In genomic region chr18:22494771-22495170, GRCh38 we compare ENCODE assay signal across 19 cellular contexts.
A peak's percentile ranks its signal among the peaks of the same experiment; 100 is the strongest.
DNase-seq lines count a peak whose midpoint lies in the region; FAIRE-seq and TF ChIP-seq lines count a peak whose summit lies in the region.
"Had no signal": no experiment of that assay in that cellular context is flagged by ENCODE, and none has a peak within 500 bp of the region (broad histone marks: within the 10 kb centered on the region; RNA-seq: fewer than 3 reads in every experiment).

No MANE protein-coding gene starts in this region.

- peaks cover 3% of the 10 kb centered on the region for H3K36me3 Mint-ChIP-seq in chondrocyte (ENCODE audit: low read depth)

- no peak overlapping the region for H3K4me3 Mint-ChIP-seq in chondrocyte (ENCODE audit: unreplicated experiment)
- H3K4me3 Mint-ChIP-seq: activated CD4-positive, alpha-beta T cell treated with anti-CD3 and anti-CD28 coated beads, Interleukin-2, amount 10 ng/mL, durations not matched to agents 7 days and 5 days; dendritic cell treated with granulocyte-macrophage colony-stimulating factor and Interleukin-4, amounts not matched to agents 40 ng/mL and 50 ng/mL, for 4 days had no signal

- FAIRE-seq in GM19239 (lab: Jason Lieb, UNC) = no peak
- FAIRE-seq: H54 had no signal

- no peak for TF ChIP-seq CTCF in chondrocyte (IDR thresholded peaks at IDR 0.05)
- no peak for TF ChIP-seq CTCF in left ventricle myocardium inferior (IDR thresholded peaks at IDR 0.05; ENCODE audit: borderline replicate concordance)
- TF ChIP-seq CTCF in smooth muscle cell (IDR thresholded peaks at IDR 0.05; ENCODE audit: borderline replicate concordance, insufficient read depth, poor library complexity, severe bottlenecking) = no peak

- DNase-seq in HT1080 (ENCODE audit: low read depth) (peak; percentile 37), chondrocyte (ENCODE audit: low spot score) (no peak), left ventricle myocardium inferior (no peak), smooth muscle cell (lab: John Stamatoyannopoulos, UW; ENCODE audit: unreplicated experiment) (no peak), NCI-H446 (lab: John Stamatoyannopoulos, UW) (no peak), GM19239 (ENCODE audit: insufficient read length, low spot score) (no peak), NCI-H2081 (lab: John Stamatoyannopoulos, UW) (no peak), DMS153 treated with DMSO at 0.1 percent for 48 hours (lab: John Stamatoyannopoulos, UW; ENCODE audit: unreplicated experiment) (no peak)
- DNase-seq: activated CD4-positive, alpha-beta T cell treated with anti-CD3 and anti-CD28 coated beads, Interleukin-2, amount 10 ng/mL, durations not matched to agents 7 days and 5 days; DMS53; esophagus squamous epithelium; mesendoderm; NCI-H1105 treated with DMSO at 0.1 percent for 48 hours; SIG-M5; stimulated activated naive CD4-positive, alpha-beta T cell treated with Interleukin-2 at 50 U/mL for 16 hours had no signal

- WGBS in smooth muscle cell (ENCODE audit: low lambda C conversion rate) = 0% methylated on average over 2 of the region's 2 CpGs

- peaks cover 24% of the 10 kb centered on the region for H3F3A ChIP-seq in smooth muscle cell (ENCODE audit: low read depth)

- H3K4me1 Mint-ChIP-seq in chondrocyte (ENCODE audit: low read depth) = peaks cover 27% of the 10 kb centered on the region
- H3K4me1 Mint-ChIP-seq: activated CD4-positive, alpha-beta T cell treated with anti-CD3 and anti-CD28 coated beads, Interleukin-2, amount 10 ng/mL, durations not matched to agents 7 days and 5 days had no signal

- H4K20me1 ChIP-seq in smooth muscle cell (ENCODE audit: low read depth) = no peaks in the 10 kb centered on the region
- H4K20me1 ChIP-seq: BLaER1 treated with 17β-estradiol and CSF1 and Interleukin-3, amounts not matched to agents 10 nM and 100 nM had no signal

- peaks cover 23% of the 10 kb centered on the region for H3K4me1 ChIP-seq in left ventricle myocardium inferior
- peaks cover 14% of the 10 kb centered on the region for H3K4me1 ChIP-seq in smooth muscle cell (ENCODE audit: low read depth)
- H3K4me1 ChIP-seq: BLaER1 treated with 17β-estradiol and CSF1 and Interleukin-3, amounts not matched to agents 10 nM and 100 nM; esophagus squamous epithelium had no signal

- H3K4me2 ChIP-seq in smooth muscle cell = peak overlapping the region; percentile 56
- H3K4me2 ChIP-seq: BLaER1 treated with 17β-estradiol and CSF1 and Interleukin-3, amounts not matched to agents 10 nM and 100 nM had no signal

- peaks cover 12% of the 10 kb centered on the region for H3K9me3 Mint-ChIP-seq in chondrocyte (ENCODE audit: low read depth)
- H3K9me3 Mint-ChIP-seq: activated CD4-positive, alpha-beta T cell treated with anti-CD3 and anti-CD28 coated beads, Interleukin-2, amount 10 ng/mL, durations not matched to agents 7 days and 5 days had no signal

- no peaks in the 10 kb centered on the region for H3K27me3 Mint-ChIP-seq in chondrocyte (ENCODE audit: low read depth)
- H3K27me3 Mint-ChIP-seq: activated CD4-positive, alpha-beta T cell treated with anti-CD3 and anti-CD28 coated beads, Interleukin-2, amount 10 ng/mL, durations not matched to agents 7 days and 5 days; dendritic cell treated with granulocyte-macrophage colony-stimulating factor and Interleukin-4, amounts not matched to agents 40 ng/mL and 50 ng/mL, for 4 days had no signal

- H3K79me2 ChIP-seq in smooth muscle cell (ENCODE audit: low read depth) = no peaks in the 10 kb centered on the region

- H3K27ac Mint-ChIP-seq in chondrocyte (ENCODE audit: unreplicated experiment) = peak overlapping the region; percentile 97
- H3K27ac Mint-ChIP-seq: activated CD4-positive, alpha-beta T cell treated with anti-CD3 and anti-CD28 coated beads, Interleukin-2, amount 10 ng/mL, durations not matched to agents 7 days and 5 days; dendritic cell treated with granulocyte-macrophage colony-stimulating factor and Interleukin-4, amounts not matched to agents 40 ng/mL and 50 ng/mL, for 4 days had no signal

- H3K9me3 ChIP-seq in left ventricle myocardium inferior (replicated peaks) = no peaks in the 10 kb centered on the region
- H3K9me3 ChIP-seq in smooth muscle cell (replicated peaks; ENCODE audit: low read depth) = no peaks in the 10 kb centered on the region
- H3K9me3 ChIP-seq: esophagus squamous epithelium, neutrophil had no signal

- intact Hi-C loops in left ventricle myocardium inferior (cut with micrococcal nuclease) = no loop called here

- H3K36me3 ChIP-seq in left ventricle myocardium inferior = no peaks in the 10 kb centered on the region
- peaks cover 6% of the 10 kb centered on the region for H3K36me3 ChIP-seq in smooth muscle cell (ENCODE audit: low read depth)
- H3K36me3 ChIP-seq: BLaER1 treated with 17β-estradiol and CSF1 and Interleukin-3, amounts not matched to agents 10 nM and 100 nM; esophagus squamous epithelium; neutrophil had no signal

- peak overlapping the region; percentile 22 for H2AFZ ChIP-seq in smooth muscle cell (ENCODE audit: low read depth)

- peak overlapping the region; percentile 24 for H3K9ac ChIP-seq in smooth muscle cell (ENCODE audit: low read depth)
- H3K9ac ChIP-seq: BLaER1 treated with 17β-estradiol and CSF1 and Interleukin-3, amounts not matched to agents 10 nM and 100 nM had no signal

- H3K27ac ChIP-seq in left ventricle myocardium inferior (replicated peaks) (peak overlapping the region; percentile 74), smooth muscle cell (ENCODE audit: low read depth) (peak overlapping the region; percentile 84)
- H3K27ac ChIP-seq: BLaER1 treated with 17β-estradiol and CSF1 and Interleukin-3, amounts not matched to agents 10 nM and 100 nM; esophagus squamous epithelium; neutrophil had no signal

- H3K4me3 ChIP-seq in left ventricle myocardium inferior (no peak overlapping the region), smooth muscle cell (no peak overlapping the region)
- H3K4me3 ChIP-seq: BLaER1 treated with 17β-estradiol and CSF1 and Interleukin-3, amounts not matched to agents 10 nM and 100 nM; esophagus squamous epithelium had no signal

- H3K27me3 ChIP-seq in left ventricle myocardium inferior (ENCODE audit: low read depth) = no peaks in the 10 kb centered on the region
- H3K27me3 ChIP-seq in smooth muscle cell (ENCODE audit: low read depth) = no peaks in the 10 kb centered on the region
- H3K27me3 ChIP-seq: BLaER1 treated with 17β-estradiol and CSF1 and Interleukin-3, amounts not matched to agents 10 nM and 100 nM; esophagus squamous epithelium; neutrophil had no signal
